In the genomic region with DNA sequence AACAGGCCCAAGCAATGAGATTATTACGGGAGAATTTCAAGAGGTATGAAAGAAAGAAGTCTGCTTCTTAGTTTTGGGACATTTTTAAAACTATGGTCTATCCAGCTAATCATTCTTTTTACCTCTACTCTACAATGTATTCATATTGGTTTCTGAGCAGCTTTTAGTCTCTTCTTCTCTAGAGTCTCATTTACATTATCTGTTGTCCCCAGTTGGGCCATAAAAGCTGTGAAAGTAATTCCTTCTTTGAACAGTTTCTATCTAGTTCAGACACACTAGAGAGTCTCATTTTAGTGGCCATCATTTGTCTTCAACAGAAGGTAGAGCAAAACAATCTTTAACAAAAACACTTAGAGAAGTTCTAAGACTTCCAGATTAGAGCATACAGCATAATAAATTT, we compare ENCODE assay signal across 7 cellular contexts.
DNase-seq lines count a peak whose midpoint lies in the region; ATAC-seq, FAIRE-seq and TF ChIP-seq lines count a peak whose summit lies in the region.
"Not testable (repeated sequence)": the region's sequence is repeated elsewhere in the genome, so short reads cannot be mapped to it uniquely, and the experiment has no call there.

No MANE protein-coding gene starts in this region.

- DNase-seq in chondrocyte (ENCODE audit: low spot score); heart right ventricle: not testable (repeated sequence)

- peaks cover 0 to 11% (median 0%) of the 10 kb centered on the region in 9 donors for H3K36me3 ChIP-seq in heart right ventricle
- H3K36me3 ChIP-seq in muscle layer of duodenum (ENCODE audit: control insufficient read depth in 1 of 2, insufficient read depth in 2 of 2, low read length in 2 of 2); rectal smooth muscle tissue (ENCODE audit: control insufficient read depth, insufficient read depth, low read length); subcutaneous abdominal adipose tissue (ENCODE audit: control insufficient read depth in 5 of 5, insufficient read depth in 5 of 5, low read length in 5 of 5): not testable (repeated sequence)

- not testable (repeated sequence) for H3K4me3 Mint-ChIP-seq in chondrocyte (ENCODE audit: unreplicated experiment)

- not testable (repeated sequence) for H3K9ac ChIP-seq in rectal smooth muscle tissue (ENCODE audit: low read length); subcutaneous abdominal adipose tissue (ENCODE audit: low read length in 5 of 5)

- peak overlapping the region; percentile 25 for H3K27ac Mint-ChIP-seq in chondrocyte (ENCODE audit: unreplicated experiment)

- H3K9me3 ChIP-seq in heart right ventricle; muscle layer of duodenum (ENCODE audit: control insufficient read depth in 1 of 2, low read length in 2 of 2); subcutaneous abdominal adipose tissue (ENCODE audit: control insufficient read depth in 5 of 5, low read length in 5 of 5): not testable (repeated sequence)

- FAIRE-seq in TTC549 (lab: Jason Lieb, UNC), result peak; percentile 45

- 32 to 51% methylated on average over 1 of the region's 1 CpG for WGBS in heart right ventricle, 2 donors

- peak overlapping the region in 9 of 10 donors; percentile 19 to 82 (median 51) for H3K27ac ChIP-seq in heart right ventricle
- peak overlapping the region; percentile 45 for H3K27ac ChIP-seq in muscle layer of duodenum (ENCODE audit: low read length)
- peak overlapping the region; percentile 76 for H3K27ac ChIP-seq in rectal smooth muscle tissue (ENCODE audit: low read depth, low read length)
- H3K27ac ChIP-seq in subcutaneous abdominal adipose tissue (ENCODE audit: low read depth, low read length), result peak overlapping the region; percentile 13

- not testable (repeated sequence) for H3K9me3 Mint-ChIP-seq in chondrocyte (ENCODE audit: low read depth)

- not testable (repeated sequence) for H3K27me3 ChIP-seq in heart right ventricle; muscle layer of duodenum (ENCODE audit: low read depth, low read length); rectal smooth muscle tissue (ENCODE audit: control insufficient read depth, insufficient read depth, low read length); subcutaneous abdominal adipose tissue (ENCODE audit: control insufficient read depth in 5 of 5, insufficient read depth in 4 of 5, low read length in 5 of 5)

- ATAC-seq in GM18909 (IDR thresholded peaks at IDR 0.05; ENCODE audit: poor library complexity, unreplicated experiment), result peak; percentile 6
- not testable (repeated sequence) for ATAC-seq in heart right ventricle

- H3K4me1 ChIP-seq in heart right ventricle (peaks cover 9 to 87% (median 54%) of the 10 kb centered on the region in 9 donors), muscle layer of duodenum (ENCODE audit: control insufficient read depth in 1 of 2, insufficient read depth in 2 of 2, low read length in 2 of 2) (peaks cover 0 to 19% of the 10 kb centered on the region in 2 donors), rectal smooth muscle tissue (ENCODE audit: control insufficient read depth, insufficient read depth, low read length) (peaks cover 28% of the 10 kb centered on the region), subcutaneous abdominal adipose tissue (ENCODE audit: control insufficient read depth in 5 of 5, insufficient read depth in 5 of 5, low read length in 5 of 5) (peaks cover 0 to 21% (median 12%) of the 10 kb centered on the region in 5 donors)

- H3K36me3 Mint-ChIP-seq in chondrocyte (ENCODE audit: low read depth), result not testable (repeated sequence)

- peaks cover 28% of the 10 kb centered on the region for H3K4me1 Mint-ChIP-seq in chondrocyte (ENCODE audit: low read depth)

- intact Hi-C loops in heart right ventricle (cut with DNase I), result not testable (repeated sequence)

- H3K27me3 Mint-ChIP-seq in chondrocyte (ENCODE audit: low read depth), result not testable (repeated sequence)

- H3K4me3 ChIP-seq in heart right ventricle; muscle layer of duodenum (ENCODE audit: low read depth in 1 of 2, low read length in 2 of 2); rectal smooth muscle tissue (ENCODE audit: low read length); subcutaneous abdominal adipose tissue (ENCODE audit: low read depth in 1 of 5, low read length in 5 of 5): not testable (repeated sequence)

- not testable (repeated sequence) for TF ChIP-seq CTCF in chondrocyte (IDR thresholded peaks at IDR 0.05); heart right ventricle (IDR thresholded peaks at IDR 0.05)

Comparison
In these comparisons a context has a peak if more than half of its experiments do, and no peak if none do; other contexts are left out.
1. H3K27ac ChIP-seq: peak in every context shown above with its lines; median percentile 76 in rectal smooth muscle tissue; 51 in heart right ventricle; 45 in muscle layer of duodenum; 13 in subcutaneous abdominal adipose tissue.